ENCODE assay signal across 7 cellular contexts in the genomic region with DNA sequence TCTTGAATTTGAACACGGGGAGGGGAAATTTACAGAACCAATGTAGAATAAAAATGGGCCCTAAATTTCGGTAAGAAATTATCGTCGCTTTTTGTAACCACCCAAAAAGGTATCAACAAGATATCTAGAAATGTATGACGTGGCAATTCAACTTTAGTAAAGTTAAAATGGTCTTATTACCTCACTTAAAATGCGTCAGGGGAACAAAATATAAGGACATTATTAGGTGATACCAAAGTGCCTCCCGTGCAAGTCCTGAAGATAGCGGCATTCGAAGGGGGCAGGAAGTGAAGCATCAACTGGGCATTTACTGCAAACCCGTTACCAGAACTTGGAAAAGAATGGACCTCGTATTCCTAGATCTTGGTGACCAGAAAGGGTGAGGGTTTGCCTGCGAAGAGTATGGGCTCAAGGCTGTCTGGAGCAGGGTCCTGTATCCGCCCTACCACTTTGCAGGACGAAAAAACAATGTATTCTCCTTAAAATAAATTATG. TPM values are rescaled to one million over a fixed set of nuclear protein-coding genes. Genes with fewer than 3 reads are reported as not detected.
DNase-seq lines count a peak whose midpoint lies in the region; ATAC-seq and TF ChIP-seq lines count a peak whose summit lies in the region.

No MANE protein-coding gene starts in this region.

- TF ChIP-seq POLR2A in HCT116 (IDR thresholded peaks at IDR 0.05; ENCODE audit: borderline replicate concordance, extremely low read depth, insufficient read depth, insufficient read length) = no peak

- ATAC-seq in HCT116 (no peak), T-cell (replicated peaks in 1 of 4) (no peak)

- no peak overlapping the region for H2AFZ ChIP-seq in HCT116 (ENCODE audit: low read depth, low read length, poor library complexity, severe bottlenecking)

- peaks cover 6% of the 10 kb centered on the region for H3K36me3 Mint-ChIP-seq in T-cell

- H3K27ac ChIP-seq in HCT116 (ENCODE audit: low read depth, low read length) (no peak overlapping the region), skeletal muscle tissue (ENCODE audit: low read depth, low read length) (peak overlapping the region; percentile 80)

- TF ChIP-seq CTCF in HCT116 (IDR thresholded peaks at IDR 0.05 in 2 of 3, conservative IDR thresholded peaks at IDR 0.05 in 1 of 3; ENCODE audit: borderline replicate concordance in 1 of 3, insufficient read depth in 1 of 3, low read depth in 2 of 3, low read length in 2 of 3) = no peak
- no peak for TF ChIP-seq CTCF in foreskin fibroblast (IDR thresholded peaks at IDR 0.05; ENCODE audit: low read depth, low read length)

- H3K27me3 ChIP-seq in HCT116 (ENCODE audit: insufficient read depth, low read length) (no peaks in the 10 kb centered on the region), skeletal muscle tissue (ENCODE audit: control insufficient read depth in 3 of 3, insufficient read depth in 3 of 3, low read length in 3 of 3) (peaks cover 0 to 3% (median 0%) of the 10 kb centered on the region in 3 donors)

- 0 out of 2 replicates have a peak, but pooled peaks cover 7% of the 10 kb centered on the region for H3K79me2 ChIP-seq in HCT116 (ENCODE audit: insufficient read depth, low read length)

- H3K27ac Mint-ChIP-seq in T-cell = peak overlapping the region; percentile 61

- POLR2A ChIA-PET in HCT116 (lab: Charles Lee) (no interaction called here), T-cell (lab: Charles Lee) (no interaction called here)

- H3K4me3 ChIP-seq in HCT116 (replicated peaks in 1 of 2; ENCODE audit: low read depth in 1 of 2, low read length in 2 of 2) = peak overlapping the region; percentile 56 to 65
- peak overlapping the region; percentile 47 to 76 for H3K4me3 ChIP-seq in foreskin fibroblast (ENCODE audit: low read depth in 1 of 2, low read length in 2 of 2)
- peak overlapping the region; percentile 75 to 83 (median 77) for H3K4me3 ChIP-seq in skeletal muscle tissue (ENCODE audit: low read length in 3 of 3)

- TF ChIP-seq RAD21 in HCT116 (IDR thresholded peaks at IDR 0.05; ENCODE audit: low read depth) = no peak

- BruUV-seq in HCT116 (replicated peaks; lab: Mats Ljungman, UMichigan) = TSS peak; percentile 60

- H3K9me2 ChIP-seq in HCT116 (ENCODE audit: insufficient read depth) = no peaks in the 10 kb centered on the region

- peak overlapping the region; percentile 57 for H3K9ac ChIP-seq in HCT116 (ENCODE audit: low read length)
- peak overlapping the region; percentile 68 to 82 (median 74) for H3K9ac ChIP-seq in skeletal muscle tissue (ENCODE audit: low read depth in 1 of 3, low read length in 3 of 3)

- DNase-seq in HCT116 (ENCODE audit: low read depth, low spot score) = no peak
- DNase-seq in T-cell = peak in 1 of 34 experiments; percentile 1
- DNase-seq in foreskin fibroblast = peak in 1 of 2 donors; percentile 28
- DNase-seq in 8988T = no peak
- DNase-seq in effector CD4-positive, alpha-beta T cell = no peak
- DNase-seq in NCI-H146 treated with DMSO at 0.1 percent for 48 hours (lab: John Stamatoyannopoulos, UW; ENCODE audit: unreplicated experiment) = no peak

- H3K36me3 ChIP-seq in HCT116 (ENCODE audit: control insufficient read depth in 1 of 2, insufficient read depth in 2 of 2, low read length in 2 of 2) (no peaks in the 10 kb centered on the region), skeletal muscle tissue (ENCODE audit: control insufficient read depth in 3 of 3, insufficient read depth in 3 of 3, low read length in 3 of 3) (no peaks in the 10 kb centered on the region)

- H3K4me1 Mint-ChIP-seq in T-cell = peaks cover 20 to 41% (median 32%) of the 10 kb centered on the region in 3 donors

- CTCF ChIA-PET in HCT116 (lab: Charles Lee) (no interaction called here), T-cell (lab: Charles Lee) (interaction anchor here in 1 of 2 donors (0.6 kb wide), 1 partner anchor 193 kb away, joined by 4 read pairs; no protein-coding TSS in a partner anchor)

- RAD21 ChIA-PET in HCT116 (lab: Charles Lee; ENCODE audit: low non-redundant PET in 1 of 2, low total read pairs in 2 of 2, uncharacterized antibody in 2 of 2, unreplicated experiment in 2 of 2) = no interaction called here

- no peaks in the 10 kb centered on the region for H3K9me3 Mint-ChIP-seq in T-cell

- peak overlapping the region; percentile 76 to 98 (median 79) for H3K4me3 Mint-ChIP-seq in T-cell

- H3K4me2 ChIP-seq in HCT116 (ENCODE audit: low read length) = peak overlapping the region; percentile 79

- peaks cover 0 to 18% of the 10 kb centered on the region in 2 experiments; a peak in 2 of 4 replicates for H3K4me1 ChIP-seq in HCT116 (ENCODE audit: control insufficient read depth in 1 of 2, insufficient read depth in 2 of 2, low read length in 2 of 2)
- H3K4me1 ChIP-seq in skeletal muscle tissue (ENCODE audit: control insufficient read depth in 3 of 3, insufficient read depth in 3 of 3, low read length in 3 of 3) = peaks cover 0 to 25% (median 0%) of the 10 kb centered on the region in 3 donors

- H4K20me1 ChIP-seq in HCT116 (ENCODE audit: insufficient read depth) = no peaks in the 10 kb centered on the region

- H3K27me3 Mint-ChIP-seq in T-cell = no peaks in the 10 kb centered on the region

- no peaks in the 10 kb centered on the region for H3K9me3 ChIP-seq in HCT116 (ENCODE audit: control insufficient read depth in 1 of 2, insufficient read depth in 1 of 2, low read depth in 1 of 2, low read length in 2 of 2)
- H3K9me3 ChIP-seq in skeletal muscle tissue (ENCODE audit: control insufficient read depth in 3 of 3, low read length in 3 of 3) = no peaks in the 10 kb centered on the region

- intact Hi-C loops in HCT116 (cut with micrococcal nuclease) = loop anchor here (10.0 kb wide), 2 partner anchors 581 to 861 kb away; a partner anchor contains a TSS

TF ChIP-seq in HCT116, 20 proteins besides CTCF, POLR2A, EP300 and RAD21:
- TF ChIP-seq POLR2AphosphoS5 (IDR thresholded peaks at IDR 0.05; ENCODE audit: low read depth, low read length) (no peak), SRF (IDR thresholded peaks at IDR 0.05; ENCODE audit: low read depth) (no peak), EZH2 (IDR thresholded peaks at IDR 0.05) (no peak), TCF7L2 (IDR thresholded peaks at IDR 0.05; ENCODE audit: borderline replicate concordance, extremely low read depth, insufficient read depth, insufficient read length) (no peak), ZFX (IDR thresholded peaks at IDR 0.05) (no peak), CBX3 (IDR thresholded peaks at IDR 0.05; ENCODE audit: low read depth) (no peak), JUND (IDR thresholded peaks at IDR 0.05) (no peak), YY1 (IDR thresholded peaks at IDR 0.05; ENCODE audit: extremely low read depth, insufficient replicate concordance, low read depth, low read length) (no peak)
- TF ChIP-seq, protein P1, sequence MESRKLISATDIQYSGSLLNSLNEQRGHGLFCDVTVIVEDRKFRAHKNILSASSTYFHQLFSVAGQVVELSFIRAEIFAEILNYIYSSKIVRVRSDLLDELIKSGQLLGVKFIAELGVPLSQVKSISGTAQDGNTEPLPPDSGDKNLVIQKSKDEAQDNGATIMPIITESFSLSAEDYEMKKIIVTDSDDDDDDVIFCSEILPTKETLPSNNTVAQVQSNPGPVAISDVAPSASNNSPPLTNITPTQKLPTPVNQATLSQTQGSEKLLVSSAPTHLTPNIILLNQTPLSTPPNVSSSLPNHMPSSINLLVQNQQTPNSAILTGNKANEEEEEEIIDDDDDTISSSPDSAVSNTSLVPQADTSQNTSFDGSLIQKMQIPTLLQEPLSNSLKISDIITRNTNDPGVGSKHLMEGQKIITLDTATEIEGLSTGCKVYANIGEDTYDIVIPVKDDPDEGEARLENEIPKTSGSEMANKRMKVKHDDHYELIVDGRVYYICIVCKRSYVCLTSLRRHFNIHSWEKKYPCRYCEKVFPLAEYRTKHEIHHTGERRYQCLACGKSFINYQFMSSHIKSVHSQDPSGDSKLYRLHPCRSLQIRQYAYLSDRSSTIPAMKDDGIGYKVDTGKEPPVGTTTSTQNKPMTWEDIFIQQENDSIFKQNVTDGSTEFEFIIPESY (IDR thresholded peaks at IDR 0.05; ENCODE audit: extremely low read depth, insufficient replicate concordance, low read length) = no peak
- TF ChIP-seq, protein P2, sequence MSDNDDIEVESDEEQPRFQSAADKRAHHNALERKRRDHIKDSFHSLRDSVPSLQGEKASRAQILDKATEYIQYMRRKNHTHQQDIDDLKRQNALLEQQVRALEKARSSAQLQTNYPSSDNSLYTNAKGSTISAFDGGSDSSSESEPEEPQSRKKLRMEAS (IDR thresholded peaks at IDR 0.05) = no peak
- TF ChIP-seq, protein P3, sequence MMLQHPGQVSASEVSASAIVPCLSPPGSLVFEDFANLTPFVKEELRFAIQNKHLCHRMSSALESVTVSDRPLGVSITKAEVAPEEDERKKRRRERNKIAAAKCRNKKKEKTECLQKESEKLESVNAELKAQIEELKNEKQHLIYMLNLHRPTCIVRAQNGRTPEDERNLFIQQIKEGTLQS (IDR thresholded peaks at IDR 0.05) = no peak

RNA-seq across cellular contexts. Expression of a gene that starts 1.0 kb away (rescaled TPM):
- total RNA-seq in HCT116 (2021; ENCODE audit: unreplicated experiment) = 19.9 TPM
- 5.2 and 8.7 TPM in 2 replicates for polyA plus RNA-seq in HCT116 (2012)
- 10 to 100 TPM; 19.1 to 29.5 (median 25.3) TPM for total RNA-seq in T-cell
- total RNA-seq in skeletal muscle tissue = 28.2 TPM
